In genomic region chr13:48532146-48532472, GRCh38 we compare ENCODE assay signal across 8 cellular contexts. TPM values are rescaled to one million over a fixed set of nuclear protein-coding genes. Genes with fewer than 3 reads are reported as not detected.
DNase-seq lines count a peak whose midpoint lies in the region; ATAC-seq and TF ChIP-seq lines count a peak whose summit lies in the region.

No MANE protein-coding gene starts in this region.

- intact Hi-C loops in dorsolateral prefrontal cortex (cut with DNase I) (loop anchor here (2.0 to 5.0 kb wide), 3 partner anchors 35 to 50 kb away; no protein-coding TSS in a partner anchor), upper lobe of right lung (cut with DNase I) (no loop called here)

- peak overlapping the region; percentile 91 for H3K4me3 Mint-ChIP-seq in T-helper 2 cell treated with Interferon-gamma antibody and Interleukin-4, amounts not matched to agents 5 μg/mL and 100 μg/mL, for 36 hours
- peak overlapping the region; percentile 85 for H3K4me3 Mint-ChIP-seq in mesothelial cell of epicardium

- H3K27me3 ChIP-seq in dorsolateral prefrontal cortex (no peaks in the 10 kb centered on the region), upper lobe of right lung (no peaks in the 10 kb centered on the region)

- no peaks in the 10 kb centered on the region for H3K36me3 ChIP-seq in upper lobe of right lung

- no peaks in the 10 kb centered on the region for H3K9me3 ChIP-seq in upper lobe of right lung

- H3K27me3 Mint-ChIP-seq in T-helper 2 cell treated with Interferon-gamma antibody and Interleukin-4, amounts not matched to agents 5 μg/mL and 100 μg/mL, for 36 hours (ENCODE audit: low read depth): peaks cover 2% of the 10 kb centered on the region
- no peaks in the 10 kb centered on the region for H3K27me3 Mint-ChIP-seq in mesothelial cell of epicardium (ENCODE audit: low read depth)

- no peak for DNase-seq in T-helper 2 cell treated with Interferon-gamma antibody and Interleukin-4, amounts not matched to agents 5 μg/mL and 100 μg/mL, for 36 hours (ENCODE audit: low spot score)
- DNase-seq in T-helper 2 cell (no peak), NCI-H748 treated with DMSO at 0.1 percent for 48 hours (lab: John Stamatoyannopoulos, UW) (peak; percentile 48), dorsolateral prefrontal cortex (peak in 1 of 10 donors; percentile 54), mesothelial cell of epicardium (ENCODE audit: low spot score in 2 of 2, unreplicated experiment in 2 of 2) (no peak), upper lobe of right lung (no peak), SKM-1 (lab: John Stamatoyannopoulos, UW; ENCODE audit: unreplicated experiment) (no peak)
- DNase-seq in stimulated activated CD4-positive, alpha-beta T cell treated with anti-CD3 and anti-CD28 coated beads, Interleukin-4, amount 100 ng/mL, for 1 hour: no peak

- peak overlapping the region; percentile 57 to 96 (median 85) for H3K4me3 ChIP-seq in dorsolateral prefrontal cortex
- peak overlapping the region; percentile 78 for H3K4me3 ChIP-seq in upper lobe of right lung

- peaks cover 14% of the 10 kb centered on the region for H3K4me1 ChIP-seq in upper lobe of right lung

- peak overlapping the region; percentile 81 to 100 (median 98) for H3K27ac ChIP-seq in dorsolateral prefrontal cortex
- peak overlapping the region; percentile 99 for H3K27ac ChIP-seq in upper lobe of right lung

- peak; percentile 1 for ATAC-seq in upper lobe of right lung

- H3K4me1 Mint-ChIP-seq in T-helper 2 cell treated with Interferon-gamma antibody and Interleukin-4, amounts not matched to agents 5 μg/mL and 100 μg/mL, for 36 hours (ENCODE audit: low read depth): peaks cover 45% of the 10 kb centered on the region
- peaks cover 23% of the 10 kb centered on the region for H3K4me1 Mint-ChIP-seq in mesothelial cell of epicardium

- peak overlapping the region; percentile 97 for H3K27ac Mint-ChIP-seq in T-helper 2 cell treated with Interferon-gamma antibody and Interleukin-4, amounts not matched to agents 5 μg/mL and 100 μg/mL, for 36 hours
- H3K27ac Mint-ChIP-seq in mesothelial cell of epicardium: peak overlapping the region; percentile 96

- TF ChIP-seq CTCF in dorsolateral prefrontal cortex (IDR thresholded peaks at IDR 0.05 in 54 of 56, conservative IDR thresholded peaks at IDR 0.05 in 2 of 56; ENCODE audit: low read depth in 1 of 56, partially characterized antibody in 56 of 56): peak in 1 of 56 donors; percentile 2
- TF ChIP-seq CTCF in mesothelial cell of epicardium (IDR thresholded peaks at IDR 0.05; ENCODE audit: unreplicated experiment): no peak
- TF ChIP-seq CTCF in upper lobe of right lung (IDR thresholded peaks at IDR 0.05): no peak

- H3K9me3 Mint-ChIP-seq in T-helper 2 cell treated with Interferon-gamma antibody and Interleukin-4, amounts not matched to agents 5 μg/mL and 100 μg/mL, for 36 hours: peaks cover 19% of the 10 kb centered on the region
- H3K9me3 Mint-ChIP-seq in mesothelial cell of epicardium: peaks cover 4% of the 10 kb centered on the region

- peaks cover 26% of the 10 kb centered on the region for H3K36me3 Mint-ChIP-seq in T-helper 2 cell treated with Interferon-gamma antibody and Interleukin-4, amounts not matched to agents 5 μg/mL and 100 μg/mL, for 36 hours (ENCODE audit: low read depth)
- H3K36me3 Mint-ChIP-seq in mesothelial cell of epicardium: no peaks in the 10 kb centered on the region

RNA-seq across cellular contexts. Expression of gene RCBTB2, which starts 0.8 kb away (rescaled TPM):
- 10 to 100 TPM in 100 of 120 experiments, 1 to 10 TPM in 20; 7.7 to 20.0 (median 11.9) TPM for total RNA-seq in dorsolateral prefrontal cortex
- total RNA-seq in mesothelial cell of epicardium: 20.3 to 21.6 TPM (median 20.6 TPM) in 3 replicates
- total RNA-seq in upper lobe of right lung: 18.4 TPM
